ENCODE assay signal across 16 cellular contexts in genomic region chr18:77045682-77046081, GRCh38.
DNase-seq lines count a peak whose midpoint lies in the region; ATAC-seq and TF ChIP-seq lines count a peak whose summit lies in the region.
"Had no signal": no experiment of that assay in that cellular context is flagged by ENCODE, and none has a peak within 500 bp of the region (broad histone marks: within the 10 kb centered on the region; RNA-seq: fewer than 3 reads in every experiment).

No MANE protein-coding gene starts in this region.

- peak overlapping the region; percentile 74 for H3K4me2 ChIP-seq in Karpas-422 (ENCODE audit: low read depth, low read length, poor library complexity, severe bottlenecking)

- peaks cover 26% of the 10 kb centered on the region for H3K79me2 ChIP-seq in Karpas-422 (ENCODE audit: low read length)

- H3K9me3 Mint-ChIP-seq in WTC11 (no peaks in the 10 kb centered on the region), memory B cell (no peaks in the 10 kb centered on the region)

- TF ChIP-seq CTCF in WTC11 (IDR thresholded peaks at IDR 0.05), result no peak

- POLR2A ChIA-PET in WTC11 (lab: Charles Lee), result no interaction called here

- H3K27me3 Mint-ChIP-seq in WTC11 (ENCODE audit: low read depth), result no peaks in the 10 kb centered on the region
- H3K27me3 Mint-ChIP-seq in memory B cell, result no peaks in the 10 kb centered on the region
- H3K27me3 Mint-ChIP-seq: IgD-negative memory B cell had no signal

- H3K4me1 ChIP-seq in Karpas-422 (ENCODE audit: low read length), result peaks cover 72% of the 10 kb centered on the region

- H2AFZ ChIP-seq in Karpas-422 (ENCODE audit: low read length), result no peak overlapping the region
- H2AFZ ChIP-seq: GM23248 had no signal

- peak overlapping the region; percentile 99 for H3K27ac ChIP-seq in Karpas-422 (ENCODE audit: low read length)
- H3K27ac ChIP-seq: GM23248 had no signal

- H3K27ac Mint-ChIP-seq in WTC11, result peak overlapping the region; percentile 48; the same call in 1 of the 2 replicates
- H3K27ac Mint-ChIP-seq in memory B cell, result no peak overlapping the region

- peak; percentile 79 for DNase-seq in Karpas-422
- no peak for DNase-seq in WTC11 (ENCODE audit: low spot score)
- DNase-seq in memory B cell (ENCODE audit: low spot score in 2 of 2), result no peak
- peak; percentile 55 for DNase-seq in superior temporal gyrus (ENCODE audit: extremely low spot score)
- DNase-seq in SK-N-DZ (ENCODE audit: low spot score), result no peak
- DNase-seq: DMS 273 treated with DMSO at 0.1 percent for 48 hours, GM23248, MV-4-11, NCI-H1436 treated with DMSO at 0.1 percent for 48 hours, NCI-H2081, NCI-H2227 treated with DMSO at 0.1 percent for 48 hours, PC-3 had no signal

- ATAC-seq in WTC11 (no peak), memory B cell (ENCODE audit: low read depth) (no peak), HG03039 (IDR thresholded peaks at IDR 0.05; ENCODE audit: unreplicated experiment) (no peak), GM19324 (IDR thresholded peaks at IDR 0.05; ENCODE audit: low FRiP score, unreplicated experiment) (no peak)
- ATAC-seq: HCT116, PC-3 had no signal

- H4K20me1 ChIP-seq in Karpas-422 (ENCODE audit: insufficient read depth, low read depth, low read length), result no peaks in the 10 kb centered on the region

- H3K36me3 Mint-ChIP-seq in WTC11 (no peaks in the 10 kb centered on the region), memory B cell (peaks cover 25% of the 10 kb centered on the region)

- peak overlapping the region; percentile 50 for H3K4me3 ChIP-seq in Karpas-422 (ENCODE audit: low read length)
- H3K4me3 ChIP-seq: GM23248 had no signal

- H3K4me1 Mint-ChIP-seq in WTC11, result peaks cover 11% of the 10 kb centered on the region
- H3K4me1 Mint-ChIP-seq in memory B cell, result peaks cover 29% of the 10 kb centered on the region

- CTCF ChIA-PET in WTC11 (lab: Charles Lee), result interaction anchor here (1.2 to 2.5 kb wide), 2 partner anchors 46 to 166 kb away, joined by 3 to 7 read pairs; no protein-coding TSS in a partner anchor

- H3K27me3 ChIP-seq in Karpas-422 (ENCODE audit: low read length), result no peaks in the 10 kb centered on the region

- peak overlapping the region; percentile 67 for H3K9ac ChIP-seq in Karpas-422 (ENCODE audit: low read length)
- H3K9ac ChIP-seq: GM23248 had no signal

- no peak overlapping the region for H3K4me3 Mint-ChIP-seq in WTC11
- H3K4me3 Mint-ChIP-seq in memory B cell, result peak overlapping the region; percentile 17

- peaks cover 11% of the 10 kb centered on the region; the same call in 1 of the 2 replicates for H3K9me3 ChIP-seq in Karpas-422 (ENCODE audit: low read length)

- H3K36me3 ChIP-seq in Karpas-422 (ENCODE audit: insufficient read depth, low read length), result peaks cover 43% of the 10 kb centered on the region

- no peaks in the 10 kb centered on the region for H3K9me2 ChIP-seq in Karpas-422 (replicated peaks; ENCODE audit: insufficient read depth, low read length)

TF ChIP-seq in WTC11, 78 proteins besides CTCF, POLR2A, EP300 and RAD21:
- TF ChIP-seq KAT7 (CRISPR knock-in tag; IDR thresholded peaks at IDR 0.05; ENCODE audit: borderline replicate concordance), result no peak
- TF ChIP-seq JAZF1 (CRISPR knock-in tag; IDR thresholded peaks at IDR 0.05), result no peak
- TF ChIP-seq, protein P1, sequence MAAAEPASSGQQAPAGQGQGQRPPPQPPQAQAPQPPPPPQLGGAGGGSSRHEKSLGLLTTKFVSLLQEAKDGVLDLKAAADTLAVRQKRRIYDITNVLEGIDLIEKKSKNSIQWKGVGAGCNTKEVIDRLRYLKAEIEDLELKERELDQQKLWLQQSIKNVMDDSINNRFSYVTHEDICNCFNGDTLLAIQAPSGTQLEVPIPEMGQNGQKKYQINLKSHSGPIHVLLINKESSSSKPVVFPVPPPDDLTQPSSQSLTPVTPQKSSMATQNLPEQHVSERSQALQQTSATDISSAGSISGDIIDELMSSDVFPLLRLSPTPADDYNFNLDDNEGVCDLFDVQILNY (CRISPR knock-in tag; IDR thresholded peaks at IDR 0.05), result no peak
- no peak for TF ChIP-seq ZNF281 (CRISPR knock-in tag; IDR thresholded peaks at IDR 0.05)
- TF ChIP-seq, protein P2, sequence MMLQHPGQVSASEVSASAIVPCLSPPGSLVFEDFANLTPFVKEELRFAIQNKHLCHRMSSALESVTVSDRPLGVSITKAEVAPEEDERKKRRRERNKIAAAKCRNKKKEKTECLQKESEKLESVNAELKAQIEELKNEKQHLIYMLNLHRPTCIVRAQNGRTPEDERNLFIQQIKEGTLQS (CRISPR knock-in tag; conservative IDR thresholded peaks at IDR 0.05), result no peak
- no peak for TF ChIP-seq NR1H2 (CRISPR knock-in tag; IDR thresholded peaks at IDR 0.05)
- no peak for TF ChIP-seq CBFB (CRISPR knock-in tag; IDR thresholded peaks at IDR 0.05; ENCODE audit: low read depth)
- no peak for TF ChIP-seq PREB (CRISPR knock-in tag; IDR thresholded peaks at IDR 0.05; ENCODE audit: borderline replicate concordance)
- TF ChIP-seq, protein P3, sequence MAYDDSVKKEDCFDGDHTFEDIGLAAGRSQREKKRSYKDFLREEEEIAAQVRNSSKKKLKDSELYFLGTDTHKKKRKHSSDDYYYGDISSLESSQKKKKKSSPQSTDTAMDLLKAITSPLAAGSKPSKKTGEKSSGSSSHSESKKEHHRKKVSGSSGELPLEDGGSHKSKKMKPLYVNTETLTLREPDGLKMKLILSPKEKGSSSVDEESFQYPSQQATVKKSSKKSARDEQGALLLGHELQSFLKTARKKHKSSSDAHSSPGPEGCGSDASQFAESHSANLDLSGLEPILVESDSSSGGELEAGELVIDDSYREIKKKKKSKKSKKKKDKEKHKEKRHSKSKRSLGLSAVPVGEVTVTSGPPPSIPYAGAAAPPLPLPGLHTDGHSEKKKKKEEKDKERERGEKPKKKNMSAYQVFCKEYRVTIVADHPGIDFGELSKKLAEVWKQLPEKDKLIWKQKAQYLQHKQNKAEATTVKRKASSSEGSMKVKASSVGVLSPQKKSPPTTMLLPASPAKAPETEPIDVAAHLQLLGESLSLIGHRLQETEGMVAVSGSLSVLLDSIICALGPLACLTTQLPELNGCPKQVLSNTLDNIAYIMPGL (CRISPR knock-in tag; IDR thresholded peaks at IDR 0.05), result no peak
- TF ChIP-seq FOXP4 (CRISPR knock-in tag; IDR thresholded peaks at IDR 0.05), result no peak
- TF ChIP-seq MYBL2 (CRISPR knock-in tag; IDR thresholded peaks at IDR 0.05), result no peak

Comparison
In these comparisons a context has a peak if more than half of its experiments do, and no peak if none do; other contexts are left out.
1. DNase-seq: peak in Karpas-422 (single experiment) and superior temporal gyrus (single experiment); none in WTC11 (single experiment), memory B cell (0 of 2) and SK-N-DZ (single experiment).